ENCODE assay signal across 8 cellular contexts in genomic region chr2:186544255-186544675, GRCh38. TPM values are rescaled to one million over a fixed set of nuclear protein-coding genes. Genes with fewer than 3 reads are reported as not detected.
A peak's percentile ranks its signal among the peaks of the same experiment; 100 is the strongest.
DNase-seq lines count a peak whose midpoint lies in the region; TF ChIP-seq lines count a peak whose summit lies in the region.

No MANE protein-coding gene starts in this region.

- CTCF ChIA-PET in RWPE1 (lab: Yijun Ruan, JAX) = no interaction called here

- no peak overlapping the region for H3K27ac ChIP-seq in RWPE1

- DNase-seq in ELR (ENCODE audit: low read depth) (peak; percentile 94), RWPE1 (ENCODE audit: low spot score) (peak; percentile 86), fibroblast of gingiva (ENCODE audit: low read depth) (peak; percentile 76), pons (ENCODE audit: low spot score) (peak; percentile 12), NCI-H2029 (lab: John Stamatoyannopoulos, UW) (no peak), Kasumi-1 (lab: John Stamatoyannopoulos, UW) (no peak), mesenteric fat pad (ENCODE audit: low spot score) (no peak)
- DNase-seq in stimulated activated CD4-positive, alpha-beta T cell treated with anti-CD3 and anti-CD28 coated beads, Interleukin-1b, Interleukin-23, amount 100 ng/mL, for 48 hours = no peak

- no peak for TF ChIP-seq CTCF in RWPE1 (conservative IDR thresholded peaks at IDR 0.05; ENCODE audit: low read depth)

- POLR2A ChIA-PET in RWPE1 (lab: Yijun Ruan, JAX; ENCODE audit: low non-redundant PET) = no interaction called here

RNA-seq across cellular contexts. Expression of gene ITGAV, which starts 45.6 kb away (rescaled TPM):
- total RNA-seq in mesenteric fat pad = 137 TPM

RNA-seq across cellular contexts. Expression of gene ZC3H15, which starts 58.2 kb away (rescaled TPM):
- 59.5 TPM for total RNA-seq in mesenteric fat pad

Comparison
In these comparisons a context has a peak if more than half of its experiments do, and no peak if none do; other contexts are left out.
1. DNase-seq: peak in ELR (single experiment), RWPE1 (single experiment), fibroblast of gingiva (single experiment) and pons (single experiment); none in NCI-H2029 (single experiment), Kasumi-1 (0 of 2), mesenteric fat pad (single experiment) and stimulated activated CD4-positive, alpha-beta T cell treated with anti-CD3 and anti-CD28 coated beads, Interleukin-1b, Interleukin-23, amount 100 ng/mL, for 48 hours (single experiment).